ENCODE assay signal across 12 cellular contexts in genomic region chr7:25964483-25964961, GRCh38.
DNase-seq lines count a peak whose midpoint lies in the region; ATAC-seq and TF ChIP-seq lines count a peak whose summit lies in the region.
"Had no signal": no experiment of that assay in that cellular context is flagged by ENCODE, and none has a peak within 500 bp of the region (broad histone marks: within the 10 kb centered on the region; RNA-seq: fewer than 3 reads in every experiment).

No MANE protein-coding gene starts in this region.

- H3K4me3 ChIP-seq in stomach: no peak overlapping the region
- H3K4me3 ChIP-seq: hepatocyte had no signal

- WGBS in stomach, 5 donors: 19 to 49% (median 25%) methylated on average over 6 of the region's 6 CpGs

- peaks cover 4% of the 10 kb centered on the region for H3K9me3 Mint-ChIP-seq in WTC11

- H3K36me3 Mint-ChIP-seq in WTC11: no peaks in the 10 kb centered on the region

- no peak overlapping the region for H3K27ac Mint-ChIP-seq in WTC11

- H3K9me3 ChIP-seq in stomach: no peaks in the 10 kb centered on the region

- CTCF ChIA-PET in WTC11 (lab: Charles Lee): no interaction called here

- DNase-seq in Right ventricle myocardium inferior (ENCODE audit: missing footprints) (no peak), left cardiac atrium (no peak), stomach (peak; percentile 59), WTC11 (ENCODE audit: low spot score) (no peak), DMS79 treated with DMSO at 0.1 percent for 48 hours (lab: John Stamatoyannopoulos, UW) (no peak)
- no peak for DNase-seq in activated CD8-positive, alpha-beta memory T cell treated with anti-CD3 and anti-CD28 coated beads for 24 hours
- DNase-seq: activated gamma-delta T cell; cortex of kidney; stimulated activated CD4-positive, alpha-beta T cell treated with anti-CD3 and anti-CD28 coated beads, Interleukin-15, amount 100 ng/mL, for 24 hours had no signal

- H3K27ac ChIP-seq in stomach: peak overlapping the region in 4 of 5 donors; percentile 25 to 76 (median 62)
- H3K27ac ChIP-seq: hepatocyte had no signal

- TF ChIP-seq CTCF in stomach (IDR thresholded peaks at IDR 0.05) (no peak), WTC11 (IDR thresholded peaks at IDR 0.05) (no peak)

- H3K27me3 Mint-ChIP-seq in WTC11 (ENCODE audit: low read depth): peaks cover 3% of the 10 kb centered on the region; the same call in 1 of the 2 replicates

- intact Hi-C loops in Right ventricle myocardium inferior (cut with DNase I): no loop called here
- intact Hi-C loops in left cardiac atrium (cut with DNase I): no loop called here
- intact Hi-C loops in stomach (cut with DNase I; ENCODE audit: low total_unique reads): no loop called here

- H3K36me3 ChIP-seq in stomach: no peaks in the 10 kb centered on the region

- POLR2A ChIA-PET in WTC11 (lab: Charles Lee): interaction anchor here (0.7 kb wide), 1 partner anchor 46 kb away, joined by 3 read pairs; no protein-coding TSS in a partner anchor

- H3K4me3 Mint-ChIP-seq in WTC11: no peak overlapping the region

- H3K4me1 Mint-ChIP-seq in WTC11: peaks cover under 1% of the 10 kb centered on the region; the same call in 1 of the 2 replicates

- peaks cover 0 to 21% (median 14%) of the 10 kb centered on the region in 4 donors for H3K4me1 ChIP-seq in stomach

- TF ChIP-seq POLR2A in stomach (IDR thresholded peaks at IDR 0.05): no peak

- ATAC-seq in Right ventricle myocardium inferior (peak; percentile 37), left cardiac atrium (no peak), HG02571 (IDR thresholded peaks at IDR 0.05; ENCODE audit: unreplicated experiment) (peak; percentile 29), HG03521 (IDR thresholded peaks at IDR 0.05; ENCODE audit: unreplicated experiment) (peak; percentile 26), WTC11 (no peak)

- H3K27me3 ChIP-seq in stomach: peaks cover 0 to 29% (median 0%) of the 10 kb centered on the region in 3 donors
- H3K27me3 ChIP-seq: hepatocyte had no signal

- TF ChIP-seq EP300 in stomach (IDR thresholded peaks at IDR 0.05): no peak

TF ChIP-seq in WTC11, 78 proteins besides CTCF, POLR2A, EP300 and RAD21:
- TF ChIP-seq TP53 (CRISPR knock-in tag; IDR thresholded peaks at IDR 0.05): no peak
- TF ChIP-seq NR3C1 (CRISPR knock-in tag; conservative IDR thresholded peaks at IDR 0.05; ENCODE audit: low read depth): no peak
- no peak for TF ChIP-seq MAX (CRISPR knock-in tag; IDR thresholded peaks at IDR 0.05)
- no peak for TF ChIP-seq ZSCAN18 (CRISPR knock-in tag; IDR thresholded peaks at IDR 0.05)
- TF ChIP-seq, protein P1, sequence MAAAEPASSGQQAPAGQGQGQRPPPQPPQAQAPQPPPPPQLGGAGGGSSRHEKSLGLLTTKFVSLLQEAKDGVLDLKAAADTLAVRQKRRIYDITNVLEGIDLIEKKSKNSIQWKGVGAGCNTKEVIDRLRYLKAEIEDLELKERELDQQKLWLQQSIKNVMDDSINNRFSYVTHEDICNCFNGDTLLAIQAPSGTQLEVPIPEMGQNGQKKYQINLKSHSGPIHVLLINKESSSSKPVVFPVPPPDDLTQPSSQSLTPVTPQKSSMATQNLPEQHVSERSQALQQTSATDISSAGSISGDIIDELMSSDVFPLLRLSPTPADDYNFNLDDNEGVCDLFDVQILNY (CRISPR knock-in tag; IDR thresholded peaks at IDR 0.05): no peak
- no peak for TF ChIP-seq GTF2I (CRISPR knock-in tag; conservative IDR thresholded peaks at IDR 0.05)
- no peak for TF ChIP-seq OVOL2 (CRISPR knock-in tag; IDR thresholded peaks at IDR 0.05; ENCODE audit: borderline replicate concordance)
- no peak for TF ChIP-seq SP1 (CRISPR knock-in tag; conservative IDR thresholded peaks at IDR 0.05)
- no peak for TF ChIP-seq PREB (CRISPR knock-in tag; IDR thresholded peaks at IDR 0.05; ENCODE audit: borderline replicate concordance)
- TF ChIP-seq NFE2L1 (CRISPR knock-in tag; IDR thresholded peaks at IDR 0.05): no peak
- no peak for TF ChIP-seq EMX1 (CRISPR knock-in tag; IDR thresholded peaks at IDR 0.05)
- TF ChIP-seq SMAD4 (CRISPR knock-in tag; IDR thresholded peaks at IDR 0.05): no peak
- no peak for TF ChIP-seq FOXP1 (CRISPR knock-in tag; IDR thresholded peaks at IDR 0.05; ENCODE audit: borderline replicate concordance)
- TF ChIP-seq FOXP4 (CRISPR knock-in tag; IDR thresholded peaks at IDR 0.05): no peak
TF ChIP-seq in WTC11: peak in this region for 0.

Comparison
In these comparisons a context has a peak if more than half of its experiments do, and no peak if none do; other contexts are left out.
1. ATAC-seq: peak in Right ventricle myocardium inferior (single experiment), HG02571 (single experiment) and HG03521 (single experiment); none in left cardiac atrium (0 of 2) and WTC11 (single experiment).